Comparison of ENCODE assay signal across 9 cellular contexts in the genomic region with DNA sequence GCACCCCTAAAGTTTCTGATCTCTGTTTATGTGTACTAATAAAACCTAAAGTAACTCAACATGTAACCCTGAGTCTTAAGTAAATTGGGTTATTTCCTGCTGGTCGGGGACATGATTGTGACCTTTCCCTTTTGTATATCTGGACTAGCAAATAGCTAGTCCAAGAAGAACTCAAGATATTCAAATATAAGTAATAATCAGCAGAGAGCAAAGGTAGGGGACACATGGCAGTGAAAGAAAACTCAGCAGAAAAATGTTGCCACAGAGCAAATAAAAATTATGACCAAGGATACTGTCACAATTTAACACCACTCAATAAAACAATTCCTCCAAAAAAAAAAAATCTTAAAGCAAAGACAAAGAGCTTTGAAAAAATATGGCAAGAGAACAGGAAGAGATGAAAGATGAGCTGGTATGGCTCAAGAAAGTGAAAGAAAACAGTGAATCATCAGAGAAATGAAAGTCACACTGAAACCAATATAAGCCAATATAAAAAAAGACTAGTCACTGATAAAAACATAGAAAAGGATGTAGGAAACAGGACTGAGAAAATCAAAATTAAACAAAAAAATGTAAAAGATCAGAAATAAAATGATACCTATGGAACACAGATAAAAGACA. TPM values are rescaled to one million over a fixed set of nuclear protein-coding genes. Genes with fewer than 3 reads are reported as not detected.
A peak's percentile ranks its signal among the peaks of the same experiment; 100 is the strongest.
DNase-seq lines count a peak whose midpoint lies in the region; ATAC-seq lines count a peak whose summit lies in the region.
"Had no signal": no experiment of that assay in that cellular context is flagged by ENCODE, and none has a peak within 500 bp of the region (broad histone marks: within the 10 kb centered on the region; RNA-seq: fewer than 3 reads in every experiment).

No MANE protein-coding gene starts in this region.

- ATAC-seq in GM19452 (IDR thresholded peaks at IDR 0.05; ENCODE audit: unreplicated experiment) (peak; percentile 82), HG03354 (IDR thresholded peaks at IDR 0.05; ENCODE audit: poor library complexity, severe bottlenecking, unreplicated experiment) (peak; percentile 93), left ventricle myocardium superior (no peak)
- ATAC-seq in central memory CD8-positive, alpha-beta T cell (replicated peaks; ENCODE audit: extremely low read depth, poor library complexity, severe bottlenecking), result no peak

- no peaks in the 10 kb centered on the region for H3K36me3 ChIP-seq in CD8-positive, alpha-beta memory T cell (ENCODE audit: insufficient read depth, low read length)

- CTCF ChIA-PET in CD8-positive, alpha-beta memory T cell (lab: Charles Lee), result interaction anchor here (1.5 kb wide), 1 partner anchor 51 kb away, joined by 5 read pairs; a partner anchor contains a TSS

- no peaks in the 10 kb centered on the region for H3K27me3 Mint-ChIP-seq in CD8-positive, alpha-beta memory T cell
- H3K27me3 Mint-ChIP-seq in central memory CD8-positive, alpha-beta T cell, result no peaks in the 10 kb centered on the region

- no peak overlapping the region for H3K27ac ChIP-seq in CD8-positive, alpha-beta memory T cell (ENCODE audit: low read depth, low read length)
- H3K27ac ChIP-seq: HL-60 had no signal

- peak overlapping the region in 5 of 7 donors; percentile 16 to 64 (median 30) for H3K4me3 Mint-ChIP-seq in CD8-positive, alpha-beta memory T cell
- peak overlapping the region; percentile 10 for H3K4me3 Mint-ChIP-seq in central memory CD8-positive, alpha-beta T cell

- no peaks in the 10 kb centered on the region for H3K9me3 ChIP-seq in CD8-positive, alpha-beta memory T cell (ENCODE audit: low read length)

- intact Hi-C loops in left ventricle myocardium superior (cut with micrococcal nuclease), result no loop called here

- peaks cover 14% of the 10 kb centered on the region for H3K4me1 ChIP-seq in CD8-positive, alpha-beta memory T cell (ENCODE audit: insufficient read depth, low read length)

- peaks cover 25 to 30% (median 28%) of the 10 kb centered on the region in 3 donors for H3K4me1 Mint-ChIP-seq in CD8-positive, alpha-beta memory T cell
- H3K4me1 Mint-ChIP-seq in central memory CD8-positive, alpha-beta T cell, result peaks cover 21% of the 10 kb centered on the region

- H3K4me3 ChIP-seq in CD8-positive, alpha-beta memory T cell (ENCODE audit: low read length), result no peak overlapping the region

- peak overlapping the region; percentile 15 to 94 (median 68) for H3K27ac Mint-ChIP-seq in CD8-positive, alpha-beta memory T cell
- H3K27ac Mint-ChIP-seq in central memory CD8-positive, alpha-beta T cell (ENCODE audit: low read depth), result peak overlapping the region; percentile 80

- POLR2A ChIA-PET in CD8-positive, alpha-beta memory T cell (lab: Charles Lee), result interaction anchor here (1.2 kb wide), 1 partner anchor 51 kb away, joined by 7 read pairs; no protein-coding TSS in a partner anchor

- no peaks in the 10 kb centered on the region for H3K27me3 ChIP-seq in CD8-positive, alpha-beta memory T cell (ENCODE audit: insufficient read depth, low read length, poor library complexity, severe bottlenecking)

- H3K9me3 Mint-ChIP-seq in CD8-positive, alpha-beta memory T cell, result no peaks in the 10 kb centered on the region
- H3K9me3 Mint-ChIP-seq in central memory CD8-positive, alpha-beta T cell, result no peaks in the 10 kb centered on the region

- H3K36me3 Mint-ChIP-seq in CD8-positive, alpha-beta memory T cell, result peaks cover 10 to 54% (median 19%) of the 10 kb centered on the region in 3 donors
- peaks cover 17% of the 10 kb centered on the region for H3K36me3 Mint-ChIP-seq in central memory CD8-positive, alpha-beta T cell (ENCODE audit: insufficient read depth)

- DNase-seq in CD8-positive, alpha-beta memory T cell, result no peak
- no peak for DNase-seq in central memory CD8-positive, alpha-beta T cell (ENCODE audit: low spot score in 2 of 2)
- DNase-seq in NCI-H1092 (lab: John Stamatoyannopoulos, UW) (no peak), cerebellar cortex (ENCODE audit: low spot score) (no peak), left ventricle myocardium superior (no peak), NCI-H524 (lab: John Stamatoyannopoulos, UW) (no peak)

RNA-seq across cellular contexts. Expression of a gene that starts 43.5 kb away (rescaled TPM):
- 10 to 100 TPM; 17.5 to 18.6 TPM for total RNA-seq in CD8-positive, alpha-beta memory T cell
- polyA plus RNA-seq in CD8-positive, alpha-beta memory T cell, result 20.9 TPM
- 29.0 TPM for total RNA-seq in left ventricle myocardium superior

RNA-seq across cellular contexts. Expression of a gene that starts 51.5 kb away (rescaled TPM):
- total RNA-seq in CD8-positive, alpha-beta memory T cell, result 10 to 100 TPM; 31.9 to 35.0 TPM
- polyA plus RNA-seq in CD8-positive, alpha-beta memory T cell, result 78.3 TPM
- total RNA-seq in left ventricle myocardium superior, result 179 TPM

Comparison
In these comparisons a context has a peak if more than half of its experiments do, and no peak if none do; other contexts are left out.
1. ATAC-seq: peak in GM19452 (single experiment) and HG03354 (single experiment); none in central memory CD8-positive, alpha-beta T cell (single experiment) and left ventricle myocardium superior (single experiment).